1 cellular context compared by ENCODE assay signal in genomic region chr10:114002422-114002821, GRCh38.
TF ChIP-seq lines count a peak whose summit lies in the region.

No MANE protein-coding gene starts in this region.

TF ChIP-seq in K562, 482 proteins besides CTCF, POLR2A, EP300 and RAD21:
- TF ChIP-seq PHTF2 (CRISPR knock-in tag; IDR thresholded peaks at IDR 0.05) (no peak), KDM1A (IDR thresholded peaks at IDR 0.05) (no peak), RREB1 (CRISPR knock-in tag; IDR thresholded peaks at IDR 0.05) (no peak), CREM (IDR thresholded peaks at IDR 0.05; ENCODE audit: low read depth) (no peak), HDAC3 (IDR thresholded peaks at IDR 0.05; ENCODE audit: borderline replicate concordance, partially characterized antibody) (no peak), BHLHE40 (IDR thresholded peaks at IDR 0.05; ENCODE audit: low read length) (no peak), NCOA1 (IDR thresholded peaks at IDR 0.05; ENCODE audit: low read depth) (no peak), ARID2 (IDR thresholded peaks at IDR 0.05) (no peak)
